ENCODE assay signal across 8 cellular contexts in genomic region chr15:56886450-56886856, GRCh38. TPM values are rescaled to one million over a fixed set of nuclear protein-coding genes. Genes with fewer than 3 reads are reported as not detected.
A peak's percentile ranks its signal among the peaks of the same experiment; 100 is the strongest.
DNase-seq lines count a peak whose midpoint lies in the region; ATAC-seq and TF ChIP-seq lines count a peak whose summit lies in the region.

No MANE protein-coding gene starts in this region.

- 53 to 54% methylated on average over 5 of the region's 5 CpGs for WGBS in GM23248 (ENCODE audit: low coverage in 1 of 2, low lambda C conversion rate in 2 of 2, missing lambda C conversion rate in 2 of 2), 2 experiments
- WGBS in ectodermal cell, 2 experiments, result 70 to 86% methylated on average over 5 of the region's 5 CpGs

- H3K27ac Mint-ChIP-seq in neural progenitor cell, result peak overlapping the region; percentile 97

- no peaks in the 10 kb centered on the region for H3K27me3 ChIP-seq in GM23248 (replicated peaks; ENCODE audit: insufficient read depth)
- no peaks in the 10 kb centered on the region for H3K27me3 ChIP-seq in PC-9 (ENCODE audit: insufficient read depth, low read depth)
- no peaks in the 10 kb centered on the region for H3K27me3 ChIP-seq in ectodermal cell (ENCODE audit: control insufficient read depth, insufficient read depth, low read length, poor library complexity, severe bottlenecking)
- no peaks in the 10 kb centered on the region for H3K27me3 ChIP-seq in neural progenitor cell

- peaks cover 3% of the 10 kb centered on the region for H3K9me3 Mint-ChIP-seq in neural progenitor cell

- peaks cover 26% of the 10 kb centered on the region for H3F3A ChIP-seq in GM23248 (ENCODE audit: insufficient read depth)
- H3F3A ChIP-seq in PC-9 (ENCODE audit: insufficient read depth, low read depth), result peaks cover 16% of the 10 kb centered on the region; the same call in 1 of the 2 replicates
- H3F3A ChIP-seq in neural progenitor cell (ENCODE audit: low read depth), result peaks cover 30% of the 10 kb centered on the region

- H3K4me1 ChIP-seq in GM23248 (ENCODE audit: insufficient read depth) (peaks cover 14% of the 10 kb centered on the region), PC-9 (replicated peaks; ENCODE audit: insufficient read depth) (peaks cover 17% of the 10 kb centered on the region), ectodermal cell (ENCODE audit: control insufficient read depth, insufficient read depth, low read length) (peaks cover 16% of the 10 kb centered on the region), neural progenitor cell (peaks cover 15% of the 10 kb centered on the region)

- peaks cover 6% of the 10 kb centered on the region for H3K36me3 Mint-ChIP-seq in neural progenitor cell

- H3K79me2 ChIP-seq in GM23248 (ENCODE audit: insufficient read depth), result no peaks in the 10 kb centered on the region
- no peaks in the 10 kb centered on the region for H3K79me2 ChIP-seq in PC-9 (ENCODE audit: low read depth)
- H3K79me2 ChIP-seq in neural progenitor cell (ENCODE audit: low read depth), result no peaks in the 10 kb centered on the region

- H3K27ac ChIP-seq in GM23248, result peak overlapping the region; percentile 89
- peak overlapping the region; percentile 62 for H3K27ac ChIP-seq in PC-9
- peak overlapping the region; percentile 93 for H3K27ac ChIP-seq in ectodermal cell (ENCODE audit: insufficient read depth, low read depth, low read length, poor library complexity, severe bottlenecking)
- H3K27ac ChIP-seq in neural progenitor cell, result peak overlapping the region; percentile 97

- intact Hi-C loops in PC-9 (cut with micrococcal nuclease; ENCODE audit: unreplicated experiment), result loop anchor here (10.0 kb wide), 1 partner anchor 392 kb away; no protein-coding TSS in a partner anchor

- H3K27me3 Mint-ChIP-seq in neural progenitor cell (ENCODE audit: insufficient read depth, low read depth), result peaks cover 2% of the 10 kb centered on the region

- peaks cover 21% of the 10 kb centered on the region for H3K4me1 Mint-ChIP-seq in neural progenitor cell

- H2AFZ ChIP-seq in GM23248 (peak overlapping the region; percentile 91), PC-9 (peak overlapping the region; percentile 96), neural progenitor cell (replicated peaks) (peak overlapping the region; percentile 93)

- H3K4me3 Mint-ChIP-seq in neural progenitor cell, result peak overlapping the region; percentile 85

- H3K36me3 ChIP-seq in GM23248 (ENCODE audit: low read depth) (no peaks in the 10 kb centered on the region), PC-9 (ENCODE audit: low read depth) (no peaks in the 10 kb centered on the region), ectodermal cell (ENCODE audit: control insufficient read depth, insufficient read depth, low read length) (no peaks in the 10 kb centered on the region), neural progenitor cell (no peaks in the 10 kb centered on the region)

- H3K4me3 ChIP-seq in GM23248 (peak overlapping the region; percentile 75), PC-9 (peak overlapping the region; percentile 74), ectodermal cell (ENCODE audit: insufficient read depth, low read depth, low read length) (peak overlapping the region; percentile 51), neural progenitor cell (peak overlapping the region; percentile 57)

- POLR2A ChIA-PET in PC-9 (lab: Charles Lee; ENCODE audit: unreplicated experiment), result no interaction called here

- H3K9ac ChIP-seq in GM23248 (peak overlapping the region; percentile 87), neural progenitor cell (peak overlapping the region; percentile 14)

- peak overlapping the region; percentile 94 for H3K4me2 ChIP-seq in GM23248 (ENCODE audit: unreplicated experiment)
- peak overlapping the region; percentile 98 for H3K4me2 ChIP-seq in PC-9
- H3K4me2 ChIP-seq in neural progenitor cell, result peak overlapping the region; percentile 85

- no peaks in the 10 kb centered on the region for H3K9me2 ChIP-seq in GM23248 (ENCODE audit: insufficient read depth)
- no peaks in the 10 kb centered on the region for H3K9me2 ChIP-seq in PC-9 (ENCODE audit: insufficient read depth)

- TSS peak; percentile 97 for BruUV-seq in PC-9 (replicated peaks; lab: Mats Ljungman, UMichigan)

- ATAC-seq in HG03097 (IDR thresholded peaks at IDR 0.05; ENCODE audit: low FRiP score, unreplicated experiment), result no peak

- TF ChIP-seq CTCF in PC-9 (conservative IDR thresholded peaks at IDR 0.05) (no peak), neural progenitor cell (IDR thresholded peaks at IDR 0.05) (no peak)

- no peaks in the 10 kb centered on the region for H4K20me1 ChIP-seq in GM23248 (ENCODE audit: insufficient read depth)
- no peaks in the 10 kb centered on the region for H4K20me1 ChIP-seq in PC-9 (ENCODE audit: insufficient read depth)
- H4K20me1 ChIP-seq in neural progenitor cell (ENCODE audit: low read depth), result no peaks in the 10 kb centered on the region

- DNase-seq in GM23248, result peak; percentile 46
- DNase-seq in PC-9, result no peak
- DNase-seq in neural progenitor cell (ENCODE audit: low spot score), result peak; percentile 10
- no peak for DNase-seq in iPS-NIHi7 (ENCODE audit: extremely low spot score)
- DNase-seq in stimulated activated CD4-positive, alpha-beta T cell treated with anti-CD3 and anti-CD28 coated beads, Interleukin-4, amount 100 ng/mL, for 1 hour, result no peak
- DNase-seq in EL, result no peak

- H3K9me3 ChIP-seq in GM23248 (ENCODE audit: low read depth) (no peaks in the 10 kb centered on the region), PC-9 (ENCODE audit: insufficient read depth, low read depth) (no peaks in the 10 kb centered on the region), ectodermal cell (ENCODE audit: control insufficient read depth, low read length) (no peaks in the 10 kb centered on the region), neural progenitor cell (ENCODE audit: low read depth) (no peaks in the 10 kb centered on the region)

- in situ Hi-C loops in GM23248 (cut with MboI), result loop anchor here (25.0 kb wide), 1 partner anchor 399 kb away; no protein-coding TSS in a partner anchor

- CTCF ChIA-PET in PC-9 (lab: Charles Lee), result interaction anchor here (0.7 kb wide), 1 partner anchor 367 kb away, joined by 3 read pairs; no protein-coding TSS in a partner anchor

RNA-seq across cellular contexts. Expression of gene TCF12, which starts 32.0 kb away (rescaled TPM):
- 58.6 and 63.5 TPM in 2 replicates for total RNA-seq in GM23248 (2014; rRNA removed; shearing (Covaris generic))
- polyA plus RNA-seq in GM23248 (2016; fragmentation: Nextera tagmentation; extraction: Ambion mirVana), result 46.3 and 53.6 TPM in 2 replicates
- 60.1 and 67.8 TPM in 2 replicates for total RNA-seq in PC-9 (2021)
- 203 TPM for polyA plus RNA-seq in ectodermal cell (2013, experiment 1 of 4)
- polyA plus RNA-seq in ectodermal cell (2013, experiment 2 of 4), result 203 TPM
- 173 TPM for polyA plus RNA-seq in ectodermal cell (2013, experiment 3 of 4)
- 207 TPM for polyA plus RNA-seq in ectodermal cell (2013, experiment 4 of 4)
- total RNA-seq in neural progenitor cell (ENCODE audit: low replicate concordance), result 130 and 149 TPM in 2 replicates

Comparison
In these comparisons a context has a peak if more than half of its experiments do, and no peak if none do; other contexts are left out.
1. DNase-seq: peak in GM23248 (single experiment) and neural progenitor cell (single experiment); none in PC-9 (0 of 2), iPS-NIHi7 (single experiment), stimulated activated CD4-positive, alpha-beta T cell treated with anti-CD3 and anti-CD28 coated beads, Interleukin-4, amount 100 ng/mL, for 1 hour (single experiment) and EL (single experiment).
2. Peak in every context shown above with its lines, with median percentiles within 50 percentile points of each other: H2AFZ ChIP-seq, H3K27ac ChIP-seq, H3K4me2 ChIP-seq and H3K4me3 ChIP-seq.